9 cellular contexts compared by ENCODE assay signal in the genomic region with DNA sequence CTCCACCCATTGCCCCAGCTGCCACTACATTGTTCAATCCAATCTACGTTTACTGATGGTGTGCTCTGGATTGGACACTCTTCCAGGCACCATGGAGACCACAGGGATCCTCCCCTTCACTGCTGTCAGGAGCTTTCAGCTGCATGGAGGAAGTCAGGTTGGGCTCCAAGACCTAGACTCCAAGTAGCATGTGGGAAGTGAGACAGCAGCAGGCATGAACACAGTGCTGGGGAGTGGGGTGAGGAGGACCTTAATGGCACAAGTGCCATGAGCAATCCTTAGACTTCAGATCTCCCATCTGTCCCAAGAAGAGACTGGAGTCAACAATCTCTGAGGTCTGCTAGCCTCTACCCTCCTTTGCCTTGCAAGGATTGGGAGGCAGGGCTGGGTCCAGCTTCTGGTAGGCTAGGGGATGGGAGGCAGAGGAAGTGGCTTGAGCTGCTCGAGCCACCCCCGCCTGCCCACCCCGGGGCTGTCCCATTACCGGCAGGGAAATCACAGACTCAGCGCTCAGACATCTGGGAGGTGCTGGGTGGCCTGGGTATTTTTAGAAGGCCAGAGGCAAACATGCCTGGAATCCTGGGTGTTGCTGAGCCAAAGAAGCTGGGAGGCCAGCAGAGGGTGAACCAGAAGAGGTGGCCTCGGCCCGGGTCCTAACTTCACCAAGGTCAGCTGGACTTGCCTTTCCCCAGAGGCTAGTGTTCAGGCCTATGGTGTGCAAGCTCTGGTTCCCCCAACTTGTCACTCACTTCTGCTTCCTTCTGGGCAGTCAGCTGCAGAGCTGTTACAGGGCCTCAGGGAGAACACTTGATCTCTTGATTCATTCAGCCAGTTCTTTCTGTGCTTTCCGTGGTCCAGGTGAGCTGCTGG. TPM values are rescaled to one million over a fixed set of nuclear protein-coding genes. Genes with fewer than 3 reads are reported as not detected.
A peak's percentile ranks its signal among the peaks of the same experiment; 100 is the strongest.
DNase-seq lines count a peak whose midpoint lies in the region; ATAC-seq, FAIRE-seq and TF ChIP-seq lines count a peak whose summit lies in the region.
"Had no signal": no experiment of that assay in that cellular context is flagged by ENCODE, and none has a peak within 500 bp of the region (broad histone marks: within the 10 kb centered on the region; RNA-seq: fewer than 3 reads in every experiment).

No MANE protein-coding gene starts in this region.

- in situ Hi-C loops in GM12878 (cut with MboI), result no loop called here
- in situ Hi-C loops in ACHN (cut with HindIII; ENCODE audit: low pct_ligation_motif_present, low pct_unique_long_range_greater_than_20kb, low sequenced_read_pairs), result no loop called here

- no TSS peak for BruUV-seq in GM12878 (replicated peaks; lab: Mats Ljungman, UMichigan)

- no peak overlapping the region for H3K27ac Mint-ChIP-seq in activated CD4-positive, alpha-beta memory T cell treated with anti-CD3 and anti-CD28 coated beads for 36 hours
- H3K27ac Mint-ChIP-seq in activated CD4-positive, alpha-beta memory T cell treated with anti-CD3 and anti-CD28 coated beads, Interleukin-2, amount 10 ng/mL, durations not matched to agents 7 days and 5 days, result no peak overlapping the region

- H4K20me1 ChIP-seq in GM12878 (ENCODE audit: control insufficient read depth, insufficient read depth), result no peaks in the 10 kb centered on the region

- H3K36me3 ChIP-seq in GM12878 (ENCODE audit: control insufficient read depth in 2 of 2, insufficient read depth in 2 of 2, low read length in 1 of 2) (no peaks in the 10 kb centered on the region), muscle layer of duodenum (ENCODE audit: control insufficient read depth in 1 of 2, insufficient read depth in 2 of 2, low read length in 2 of 2) (no peaks in the 10 kb centered on the region)

- no peak for FAIRE-seq in GM12878 (lab: Jason Lieb, UNC)

- peak overlapping the region; percentile 80 for H3K9ac ChIP-seq in GM12878 (ENCODE audit: control insufficient read depth, insufficient read depth, low read length)

- no peaks in the 10 kb centered on the region for H3K9me3 Mint-ChIP-seq in activated CD4-positive, alpha-beta memory T cell treated with anti-CD3 and anti-CD28 coated beads for 36 hours
- H3K9me3 Mint-ChIP-seq in activated CD4-positive, alpha-beta memory T cell treated with anti-CD3 and anti-CD28 coated beads, Interleukin-2, amount 10 ng/mL, durations not matched to agents 7 days and 5 days, result no peaks in the 10 kb centered on the region

- WGBS in GM12878 (ENCODE audit: insufficient coverage, insufficient replicate concordance, low lambda C conversion rate, missing lambda C conversion rate), result 6% methylated on average over 9 of the region's 9 CpGs

- POLR2A ChIA-PET in activated CD4-positive, alpha-beta memory T cell treated with anti-CD3 and anti-CD28 coated beads for 36 hours (lab: Charles Lee), result interaction anchor here (0.6 to 0.9 kb wide), 2 partner anchors 15 to 16 kb away, joined by 3 read pairs; a partner anchor contains a TSS
- POLR2A ChIA-PET in activated CD4-positive, alpha-beta memory T cell treated with anti-CD3 and anti-CD28 coated beads, Interleukin-2, amount 10 ng/mL, durations not matched to agents 7 days and 5 days (lab: Charles Lee), result interaction anchor here (3.1 kb wide), 1 partner anchor 15 kb away, joined by 15 read pairs; a partner anchor contains a TSS
- POLR2A ChIA-PET in GM12878 (lab: Charles Lee), result interaction anchor here (0.6 to 14.7 kb wide), 17 partner anchors 8 to 440 kb away, joined by 3 to 384 read pairs (median 4); a partner anchor contains a TSS

- peak overlapping the region; percentile 69 for H3K4me3 ChIP-seq in GM12878
- H3K4me3 ChIP-seq in muscle layer of duodenum (ENCODE audit: low read depth in 1 of 2, low read length in 2 of 2), result no peak overlapping the region

- H3K27me3 Mint-ChIP-seq in activated CD4-positive, alpha-beta memory T cell treated with anti-CD3 and anti-CD28 coated beads for 36 hours, result no peaks in the 10 kb centered on the region
- H3K27me3 Mint-ChIP-seq in activated CD4-positive, alpha-beta memory T cell treated with anti-CD3 and anti-CD28 coated beads, Interleukin-2, amount 10 ng/mL, durations not matched to agents 7 days and 5 days, result peaks cover 4% of the 10 kb centered on the region

- peaks cover 40% of the 10 kb centered on the region for H3K79me2 ChIP-seq in GM12878 (ENCODE audit: control insufficient read depth, insufficient read depth, low read length)

- H3K4me2 ChIP-seq in GM12878 (ENCODE audit: control insufficient read depth, insufficient read depth), result peak overlapping the region; percentile 95

- H3K4me1 ChIP-seq in GM12878 (ENCODE audit: control insufficient read depth, insufficient read depth, low read length) (peaks cover 71% of the 10 kb centered on the region), muscle layer of duodenum (ENCODE audit: control insufficient read depth in 1 of 2, insufficient read depth in 2 of 2, low read length in 2 of 2) (peaks cover 12 to 24% of the 10 kb centered on the region in 2 donors)

- peak overlapping the region; percentile 67 for H2AFZ ChIP-seq in GM12878 (ENCODE audit: control insufficient read depth, low read depth, low read length)

- TF ChIP-seq RAD21 in GM12878 (IDR thresholded peaks at IDR 0.05; ENCODE audit: insufficient read depth, low read depth, low read length), result no peak

- H3K9me3 ChIP-seq in GM12878 (replicated peaks; ENCODE audit: control insufficient read depth, insufficient read depth, low read length) (no peaks in the 10 kb centered on the region; the same call in 2 of the 3 replicates), muscle layer of duodenum (ENCODE audit: control insufficient read depth in 1 of 2, low read length in 2 of 2) (no peaks in the 10 kb centered on the region)
- H3K9me3 ChIP-seq: Caco-2 had no signal

- intact Hi-C loops in activated CD4-positive, alpha-beta memory T cell treated with anti-CD3 and anti-CD28 coated beads for 36 hours (cut with micrococcal nuclease), result no loop called here
- intact Hi-C loops in GM12878 (cut with micrococcal nuclease; ENCODE audit: unreplicated experiment), result loop anchor here (10.0 kb wide), 1 partner anchor 413 kb away; no protein-coding TSS in a partner anchor

- SMC1A ChIA-PET in GM12878 (lab: Charles Lee; ENCODE audit: uncharacterized antibody, unreplicated experiment), result interaction anchor here (0.7 to 37.3 kb wide), 13 partner anchors 8 to 342 kb away, joined by 3 to 926 read pairs (median 4); a partner anchor contains a TSS

- peak in 1 of 2 experiments; percentile 59; a peak in 2 of 4 replicates for TF ChIP-seq EP300 in GM12878 (IDR thresholded peaks at IDR 0.05; ENCODE audit: borderline replicate concordance in 1 of 2, control insufficient read depth in 1 of 2, low read depth in 2 of 2, low read length in 2 of 2)

- RAD21 ChIA-PET in GM12878 (lab: Charles Lee; ENCODE audit: unreplicated experiment), result interaction anchor here (0.5 to 19.6 kb wide), 14 partner anchors 8 to 176 kb away, joined by 3 to 441 read pairs (median 4); a partner anchor contains a TSS

- CTCF ChIA-PET in activated CD4-positive, alpha-beta memory T cell treated with anti-CD3 and anti-CD28 coated beads for 36 hours (lab: Charles Lee), result interaction anchor here (0.6 to 2.8 kb wide), 3 partner anchors 15 to 425 kb away, joined by 3 to 10 read pairs (median 8); a partner anchor contains a TSS
- CTCF ChIA-PET in activated CD4-positive, alpha-beta memory T cell treated with anti-CD3 and anti-CD28 coated beads, Interleukin-2, amount 10 ng/mL, durations not matched to agents 7 days and 5 days (lab: Charles Lee), result interaction anchor here (1.6 to 2.6 kb wide), 5 partner anchors 11 to 85 kb away, joined by 4 to 13 read pairs (median 6); a partner anchor contains a TSS
- CTCF ChIA-PET in GM12878 (lab: Yijun Ruan, JAX), result interaction anchor here (0.9 to 11.0 kb wide), 15 partner anchors 8 to 432 kb away, joined by 3 to 77 read pairs (median 5); a partner anchor contains a TSS

- peaks cover 39% of the 10 kb centered on the region for H3K4me1 Mint-ChIP-seq in activated CD4-positive, alpha-beta memory T cell treated with anti-CD3 and anti-CD28 coated beads for 36 hours (ENCODE audit: low read depth)
- H3K4me1 Mint-ChIP-seq in activated CD4-positive, alpha-beta memory T cell treated with anti-CD3 and anti-CD28 coated beads, Interleukin-2, amount 10 ng/mL, durations not matched to agents 7 days and 5 days, result peaks cover 40% of the 10 kb centered on the region

- TF ChIP-seq CTCF in GM12878 (IDR thresholded peaks at IDR 0.05 in 2 of 3, conservative IDR thresholded peaks at IDR 0.05 in 1 of 3; ENCODE audit: control insufficient read depth in 2 of 3, extremely low read depth in 1 of 3, insufficient read depth in 1 of 3, low read depth in 3 of 3, low read length in 3 of 3), result no peak

- H3K27ac ChIP-seq in GM12878 (ENCODE audit: control insufficient read depth, insufficient read depth) (peak overlapping the region; percentile 98), muscle layer of duodenum (ENCODE audit: low read length) (peak overlapping the region; percentile 66)

- no peak overlapping the region for H3K4me3 Mint-ChIP-seq in activated CD4-positive, alpha-beta memory T cell treated with anti-CD3 and anti-CD28 coated beads for 36 hours
- no peak overlapping the region for H3K4me3 Mint-ChIP-seq in activated CD4-positive, alpha-beta memory T cell treated with anti-CD3 and anti-CD28 coated beads, Interleukin-2, amount 10 ng/mL, durations not matched to agents 7 days and 5 days

- DNase-seq in activated CD4-positive, alpha-beta memory T cell treated with anti-CD3 and anti-CD28 coated beads for 36 hours, result peak; percentile 33
- DNase-seq in activated CD4-positive, alpha-beta memory T cell treated with anti-CD3 and anti-CD28 coated beads, Interleukin-2, amount 10 ng/mL, durations not matched to agents 7 days and 5 days, result no peak
- DNase-seq in GM12878 (ENCODE audit: low read depth, low spot score) (no peak), ACHN (no peak), NCI-H2107 (lab: John Stamatoyannopoulos, UW) (no peak), DMS79 (lab: John Stamatoyannopoulos, UW) (no peak)

- H3K27me3 ChIP-seq in GM12878 (replicated peaks in 1 of 2; ENCODE audit: control insufficient read depth in 2 of 2, insufficient read depth in 2 of 2, low read length in 1 of 2), result no peaks in the 10 kb centered on the region
- no peaks in the 10 kb centered on the region for H3K27me3 ChIP-seq in muscle layer of duodenum (ENCODE audit: low read depth, low read length)

- TF ChIP-seq POLR2A in GM12878 (IDR thresholded peaks at IDR 0.05; ENCODE audit: low read depth, low read length), result peak; percentile 67

- no peaks in the 10 kb centered on the region for H3K36me3 Mint-ChIP-seq in activated CD4-positive, alpha-beta memory T cell treated with anti-CD3 and anti-CD28 coated beads for 36 hours
- peaks cover 2% of the 10 kb centered on the region for H3K36me3 Mint-ChIP-seq in activated CD4-positive, alpha-beta memory T cell treated with anti-CD3 and anti-CD28 coated beads, Interleukin-2, amount 10 ng/mL, durations not matched to agents 7 days and 5 days (ENCODE audit: low read depth)

- ATAC-seq in HG03354 (IDR thresholded peaks at IDR 0.05; ENCODE audit: poor library complexity, severe bottlenecking, unreplicated experiment) (peak; percentile 34), GM12878 (peak; percentile 63)

RNA-seq across cellular contexts. Expression of a gene that starts 15.3 kb away (rescaled TPM):
- total RNA-seq in activated CD4-positive, alpha-beta memory T cell treated with anti-CD3 and anti-CD28 coated beads for 36 hours, result 10 to 100 TPM; 21.9 to 24.1 TPM
- total RNA-seq in activated CD4-positive, alpha-beta memory T cell treated with anti-CD3 and anti-CD28 coated beads, Interleukin-2, amount 10 ng/mL, durations not matched to agents 7 days and 5 days, result 10 to 100 TPM; 40.8 to 41.7 TPM
- 80.2 and 85.2 TPM in 2 replicates for total RNA-seq in GM12878 (2013; cell fraction: nucleolus; rRNA removed)
- total RNA-seq in GM12878 (2014; rRNA removed), result 19.5 and 21.1 TPM in 2 replicates
- 39.2 and 42.5 TPM in 2 replicates for total RNA-seq in GM12878 (2014; rRNA removed; fragmentation: Illumina TruSeq; extraction: Trizol)
- 82.8 and 89.8 TPM in 2 replicates for total RNA-seq in GM12878 (2021)
- 26.8 TPM for polyA plus RNA-seq in GM12878 (2011; ENCODE audit: low read depth)
- polyA plus RNA-seq in GM12878 (2011; rRNA removed), result 52.7 and 68.3 TPM in 2 replicates
- polyA plus RNA-seq in GM12878 (2011; cell fraction: cytosol; rRNA removed), result 34.0 and 36.1 TPM in 2 replicates
- polyA plus RNA-seq in GM12878 (2011; cell fraction: nucleus; rRNA removed), result 55.8 and 56.5 TPM in 2 replicates
- 27.1 and 40.7 TPM in 2 replicates for polyA plus RNA-seq in GM12878 (2012)
- polyA plus RNA-seq in GM12878 (2014; fragmentation: Illumina TruSeq; extraction: Trizol), result 62.4 and 70.9 TPM in 2 replicates
- polyA plus RNA-seq in GM12878 (2014; fragmentation: Nextera tagmentation; extraction: Ambion mirVana), result 10 to 100 TPM; 13.2 to 15.4 TPM
- polyA plus RNA-seq in GM12878 (2014; rRNA removed), result 43.0 and 44.6 TPM in 2 replicates
- 10 to 100 TPM; 58.7 to 68.4 TPM for polyA plus RNA-seq in GM12878 (2016; fragmentation: Nextera tagmentation; extraction: Ambion mirVana)
- polyA minus RNA-seq in GM12878 (2011; rRNA and poly(A)+ RNA removed), result 46.8 and 48.8 TPM in 2 replicates
- 30.5 and 31.3 TPM in 2 replicates for polyA minus RNA-seq in GM12878 (2011; cell fraction: cytosol; rRNA and poly(A)+ RNA removed)
- 36.1 and 52.3 TPM in 2 replicates for polyA minus RNA-seq in GM12878 (2011; cell fraction: nucleus; rRNA and poly(A)+ RNA removed)
